7 cellular contexts compared by ENCODE assay signal in genomic region chr11:73178092-73178539, GRCh38. TPM values are rescaled to one million over a fixed set of nuclear protein-coding genes. Genes with fewer than 3 reads are reported as not detected.
A peak's percentile ranks its signal among the peaks of the same experiment; 100 is the strongest.
DNase-seq lines count a peak whose midpoint lies in the region; ATAC-seq and TF ChIP-seq lines count a peak whose summit lies in the region.

No MANE protein-coding gene starts in this region.

- H3K27me3 Mint-ChIP-seq in activated CD4-positive, alpha-beta T cell treated with anti-CD3 and anti-CD28 coated beads, Interleukin-2, amount 10 ng/mL, durations not matched to agents 24 days and 14 days: peaks cover 20% of the 10 kb centered on the region

- no peaks in the 10 kb centered on the region for H3K36me3 ChIP-seq in lower lobe of right lung

- no peaks in the 10 kb centered on the region for H3K36me3 Mint-ChIP-seq in activated CD4-positive, alpha-beta T cell treated with anti-CD3 and anti-CD28 coated beads, Interleukin-2, amount 10 ng/mL, durations not matched to agents 24 days and 14 days (ENCODE audit: low read depth)

- ATAC-seq in HG02938 (IDR thresholded peaks at IDR 0.05; ENCODE audit: unreplicated experiment): peak; percentile 73
- ATAC-seq in lower lobe of right lung: peak; percentile 95

- H3K27me3 ChIP-seq in lower lobe of right lung (ENCODE audit: low read depth): no peaks in the 10 kb centered on the region

- DNase-seq in NCI-H345 (lab: John Stamatoyannopoulos, UW) (peak; percentile 70), dedifferentiated amniotic fluid mesenchymal stem cell (ENCODE audit: extremely low spot score) (peak; percentile 84), lower lobe of right lung (peak; percentile 89)
- DNase-seq in activated CD4-positive, alpha-beta T cell treated with anti-CD3 and anti-CD28 coated beads, Interleukin-2, amount 10 ng/mL, durations not matched to agents 24 days and 14 days: peak; percentile 93
- DNase-seq in stimulated activated CD4-positive, alpha-beta T cell treated with anti-CD3 and anti-CD28 coated beads, TNF-alpha, amount 100 ng/mL, for 24 hours (ENCODE audit: low read depth in 3 of 3): peak; percentile 60 to 72 (median 64)

- peaks cover 30% of the 10 kb centered on the region for H3K4me1 ChIP-seq in lower lobe of right lung

- H3K4me3 ChIP-seq in lower lobe of right lung: no peak overlapping the region

- H3K4me1 Mint-ChIP-seq in activated CD4-positive, alpha-beta T cell treated with anti-CD3 and anti-CD28 coated beads, Interleukin-2, amount 10 ng/mL, durations not matched to agents 24 days and 14 days: peaks cover 13% of the 10 kb centered on the region

- H3K27ac ChIP-seq in lower lobe of right lung: peak overlapping the region; percentile 72

- no peaks in the 10 kb centered on the region for H3K9me3 Mint-ChIP-seq in activated CD4-positive, alpha-beta T cell treated with anti-CD3 and anti-CD28 coated beads, Interleukin-2, amount 10 ng/mL, durations not matched to agents 24 days and 14 days

- no peak overlapping the region for H3K27ac Mint-ChIP-seq in activated CD4-positive, alpha-beta T cell treated with anti-CD3 and anti-CD28 coated beads, Interleukin-2, amount 10 ng/mL, durations not matched to agents 24 days and 14 days

- intact Hi-C loops in activated CD4-positive, alpha-beta T cell treated with anti-CD3 and anti-CD28 coated beads, Interleukin-2, amount 10 ng/mL, durations not matched to agents 24 days and 14 days (cut with micrococcal nuclease): loop anchor here (1.0 to 2.0 kb wide), 3 partner anchors 37 to 347 kb away; no protein-coding TSS in a partner anchor
- intact Hi-C loops in lower lobe of right lung (cut with DNase I): loop anchor here (10.0 kb wide), 1 partner anchor 343 kb away; no protein-coding TSS in a partner anchor

- no peak overlapping the region for H3K4me3 Mint-ChIP-seq in activated CD4-positive, alpha-beta T cell treated with anti-CD3 and anti-CD28 coated beads, Interleukin-2, amount 10 ng/mL, durations not matched to agents 24 days and 14 days

- no peaks in the 10 kb centered on the region for H3K9me3 ChIP-seq in lower lobe of right lung

- TF ChIP-seq CTCF in GM12873 (IDR thresholded peaks at IDR 0.05; ENCODE audit: insufficient read depth, low read depth, low read length, missing control alignments) (peak; percentile 90), lower lobe of right lung (IDR thresholded peaks at IDR 0.05) (peak; percentile 87)

RNA-seq across cellular contexts. Expression of gene FCHSD2, which starts 36.0 kb away (rescaled TPM):
- total RNA-seq in activated CD4-positive, alpha-beta T cell treated with anti-CD3 and anti-CD28 coated beads, Interleukin-2, amount 10 ng/mL, durations not matched to agents 24 days and 14 days: 20.4 and 22.4 TPM in 2 replicates
- total RNA-seq in lower lobe of right lung: 59.0 TPM

RNA-seq across cellular contexts. Expression of gene P2RY2, which starts 40.0 kb away (rescaled TPM):
- not detected in 2 replicates for total RNA-seq in activated CD4-positive, alpha-beta T cell treated with anti-CD3 and anti-CD28 coated beads, Interleukin-2, amount 10 ng/mL, durations not matched to agents 24 days and 14 days
- total RNA-seq in lower lobe of right lung: 6.5 TPM
